ENCODE assay signal across 21 cellular contexts in the genomic region with DNA sequence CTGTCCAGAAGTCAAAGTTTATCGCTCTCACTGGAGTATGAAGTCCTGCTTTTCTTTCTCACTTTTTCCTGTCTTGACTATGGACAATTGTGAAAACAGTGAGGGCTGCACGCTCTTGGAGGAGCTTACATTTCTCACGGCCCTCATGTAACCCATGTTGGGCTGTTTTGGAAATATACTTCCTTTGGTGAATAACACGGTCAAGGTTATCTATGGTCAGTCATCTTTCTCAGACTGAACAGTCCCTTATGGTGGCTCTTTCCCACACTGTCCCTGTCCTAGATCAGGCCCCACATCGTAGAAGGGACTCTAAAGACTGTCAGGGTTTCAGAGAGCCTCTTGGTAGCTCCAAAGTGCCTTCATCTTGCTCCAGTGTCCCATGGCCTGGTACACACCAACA.
"Had no signal": no experiment of that assay in that cellular context is flagged by ENCODE, and none has a peak within 500 bp of the region (broad histone marks: within the 10 kb centered on the region; RNA-seq: fewer than 3 reads in every experiment).

No MANE protein-coding gene starts in this region.

- ATAC-seq: left lung; lower lobe of right lung; natural killer cell; stimulated activated naive B cell treated with anti-CD40 and anti-IgM and Interleukin-4, amounts not matched to agents 10 μg/mL and 1 μg/mL and 100 μg/mL, for 72 hours had no signal

- H3K36me3 ChIP-seq: esophagus squamous epithelium, left lung, lower lobe of right lung, ovary, sigmoid colon, thoracic aorta, tibial nerve had no signal

- DNase-seq: dermis blood vessel endothelial cell; effector memory CD4-positive, alpha-beta T cell; esophagus squamous epithelium; foreskin melanocyte; glutamatergic neuron; kidney; left lung; lower lobe of right lung; natural killer cell; occipital lobe; ovary; sigmoid colon; spleen; stimulated activated CD4-positive, alpha-beta T cell treated with anti-CD3 and anti-CD28 coated beads, Interleukin-2, amount 100 ng/mL, for 48 hours; stimulated activated naive B cell treated with anti-CD40 and anti-IgM and Interleukin-4, amounts not matched to agents 10 μg/mL and 1 μg/mL and 100 μg/mL, for 72 hours; upper lobe of left lung had no signal

- H3K27me3 ChIP-seq: esophagus squamous epithelium, left lung, ovary, sigmoid colon, spleen, tibial nerve, upper lobe of left lung had no signal

- H3K9me3 ChIP-seq: esophagus squamous epithelium, left lung, lower lobe of right lung, ovary, sigmoid colon, spleen, thoracic aorta, tibial nerve, upper lobe of left lung had no signal

- H3K36me3 Mint-ChIP-seq: natural killer cell had no signal

- H3K27me3 Mint-ChIP-seq: progenitor cell of endocrine pancreas; stimulated activated naive B cell treated with anti-CD40 and anti-IgM and Interleukin-4, amounts not matched to agents 10 μg/mL and 1 μg/mL and 100 μg/mL, for 72 hours; stimulated activated naive CD8-positive, alpha-beta T cell treated with anti-CD3 and anti-CD28 coated beads, Interleukin-15, Interleukin-2, amounts not matched to agents 100 ng/mL and 50 ng/mL, for 24 hours had no signal

- H3K4me3 Mint-ChIP-seq: natural killer cell; stimulated activated naive B cell treated with anti-CD40 and anti-IgM and Interleukin-4, amounts not matched to agents 10 μg/mL and 1 μg/mL and 100 μg/mL, for 72 hours; stimulated activated naive CD8-positive, alpha-beta T cell treated with anti-CD3 and anti-CD28 coated beads, Interleukin-15, Interleukin-2, amounts not matched to agents 100 ng/mL and 50 ng/mL, for 24 hours had no signal

- H3K27ac ChIP-seq: coronary artery, esophagus squamous epithelium, left lung, lower lobe of right lung, ovary, sigmoid colon, spleen, thoracic aorta, tibial nerve, upper lobe of left lung had no signal

- H3K9me3 Mint-ChIP-seq: natural killer cell; stimulated activated naive B cell treated with anti-CD40 and anti-IgM and Interleukin-4, amounts not matched to agents 10 μg/mL and 1 μg/mL and 100 μg/mL, for 72 hours; stimulated activated naive CD8-positive, alpha-beta T cell treated with anti-CD3 and anti-CD28 coated beads, Interleukin-15, Interleukin-2, amounts not matched to agents 100 ng/mL and 50 ng/mL, for 24 hours had no signal

- H3K4me3 ChIP-seq: coronary artery, esophagus squamous epithelium, left lung, lower lobe of right lung, ovary, sigmoid colon, spleen, thoracic aorta, tibial nerve, upper lobe of left lung had no signal

- H3K27ac Mint-ChIP-seq: natural killer cell; progenitor cell of endocrine pancreas; stimulated activated naive B cell treated with anti-CD40 and anti-IgM and Interleukin-4, amounts not matched to agents 10 μg/mL and 1 μg/mL and 100 μg/mL, for 72 hours; stimulated activated naive CD8-positive, alpha-beta T cell treated with anti-CD3 and anti-CD28 coated beads, Interleukin-15, Interleukin-2, amounts not matched to agents 100 ng/mL and 50 ng/mL, for 24 hours had no signal
